Comparison of ENCODE assay signal across 15 cellular contexts in the genomic region with DNA sequence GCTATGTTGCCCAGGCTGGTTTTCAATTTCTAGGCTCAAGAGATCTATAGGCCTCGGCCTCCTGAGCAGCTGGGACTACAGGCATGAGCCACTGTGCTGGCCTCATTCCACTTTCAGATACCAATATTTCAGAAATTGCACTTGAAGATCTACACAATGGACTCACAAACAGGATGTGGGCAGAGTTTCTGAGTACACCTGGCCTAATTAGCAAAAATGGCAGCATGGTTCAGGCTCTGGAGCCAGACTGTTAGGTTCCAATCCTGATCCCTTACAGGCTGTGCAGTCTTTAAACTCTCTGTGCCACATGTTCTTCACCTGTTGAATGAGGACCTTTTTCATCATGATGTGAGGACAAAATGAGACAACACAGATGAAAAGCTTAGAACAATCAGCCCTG. TPM values are rescaled to one million over a fixed set of nuclear protein-coding genes. Genes with fewer than 3 reads are reported as not detected.
DNase-seq lines count a peak whose midpoint lies in the region; ATAC-seq and TF ChIP-seq lines count a peak whose summit lies in the region.
"Had no signal": no experiment of that assay in that cellular context is flagged by ENCODE, and none has a peak within 500 bp of the region (broad histone marks: within the 10 kb centered on the region; RNA-seq: fewer than 3 reads in every experiment).

No MANE protein-coding gene starts in this region.

- no peaks in the 10 kb centered on the region for H3K27me3 Mint-ChIP-seq in CD8-positive, alpha-beta T cell (ENCODE audit: low read depth)
- H3K27me3 Mint-ChIP-seq: stimulated activated naive CD8-positive, alpha-beta T cell treated with anti-CD3 and anti-CD28 coated beads, Interleukin-15, Interleukin-2, amounts not matched to agents 100 ng/mL and 50 ng/mL, for 24 hours had no signal

- peak overlapping the region; percentile 23 for H3K27ac Mint-ChIP-seq in CD8-positive, alpha-beta T cell
- H3K27ac Mint-ChIP-seq: stimulated activated naive CD8-positive, alpha-beta T cell treated with anti-CD3 and anti-CD28 coated beads, Interleukin-15, Interleukin-2, amounts not matched to agents 100 ng/mL and 50 ng/mL, for 24 hours had no signal

- H3K4me3 Mint-ChIP-seq in CD8-positive, alpha-beta T cell: no peak overlapping the region
- H3K4me3 Mint-ChIP-seq: stimulated activated naive CD8-positive, alpha-beta T cell treated with anti-CD3 and anti-CD28 coated beads, Interleukin-15, Interleukin-2, amounts not matched to agents 100 ng/mL and 50 ng/mL, for 24 hours had no signal

- no peak overlapping the region for H3K4me3 ChIP-seq in BLaER1 treated with 17β-estradiol and CSF1 and Interleukin-3, amounts not matched to agents 10 nM and 100 nM
- no peak overlapping the region for H3K4me3 ChIP-seq in CD8-positive, alpha-beta T cell (ENCODE audit: low read depth, low read length)
- H3K4me3 ChIP-seq: body of pancreas, uterus had no signal

- ATAC-seq in CD8-positive, alpha-beta T cell: no peak
- ATAC-seq: body of pancreas had no signal

- DNase-seq in CD8-positive, alpha-beta T cell: no peak
- peak; percentile 60 for DNase-seq in NCI-H2029 (lab: John Stamatoyannopoulos, UW)
- DNase-seq in activated effector memory CD4-positive, alpha-beta T cell treated with Interleukin-2 at 50 U/mL for 16 hours: peak; percentile 11
- no peak for DNase-seq in OCI-M2 (lab: John Stamatoyannopoulos, UW; ENCODE audit: unreplicated experiment)
- no peak for DNase-seq in MV-4-11 (lab: John Stamatoyannopoulos, UW)
- DNase-seq in GM03348 (ENCODE audit: low spot score): no peak
- DNase-seq: body of pancreas, left colon, NCI-H187, NCI-H82, uterus had no signal

- H3K9me3 Mint-ChIP-seq in CD8-positive, alpha-beta T cell: no peaks in the 10 kb centered on the region
- H3K9me3 Mint-ChIP-seq: stimulated activated naive CD8-positive, alpha-beta T cell treated with anti-CD3 and anti-CD28 coated beads, Interleukin-15, Interleukin-2, amounts not matched to agents 100 ng/mL and 50 ng/mL, for 24 hours had no signal

- H3K9ac ChIP-seq in BLaER1 treated with 17β-estradiol and CSF1 and Interleukin-3, amounts not matched to agents 10 nM and 100 nM: no peak overlapping the region
- H3K9ac ChIP-seq: parathyroid adenoma had no signal

- POLR2A ChIA-PET in CD8-positive, alpha-beta T cell (lab: Charles Lee): interaction anchor here (0.7 to 2.8 kb wide), 7 partner anchors 9 to 58 kb away, joined by 3 to 9 read pairs (median 3); no protein-coding TSS in a partner anchor

- H3K27me3 ChIP-seq in BLaER1 treated with 17β-estradiol and CSF1 and Interleukin-3, amounts not matched to agents 10 nM and 100 nM: no peaks in the 10 kb centered on the region
- H3K27me3 ChIP-seq in CD8-positive, alpha-beta T cell (ENCODE audit: insufficient read depth, low read length): no peaks in the 10 kb centered on the region
- H3K27me3 ChIP-seq: body of pancreas, uterus had no signal

- H4K20me1 ChIP-seq in BLaER1 treated with 17β-estradiol and CSF1 and Interleukin-3, amounts not matched to agents 10 nM and 100 nM: no peaks in the 10 kb centered on the region

- H3K36me3 Mint-ChIP-seq in CD8-positive, alpha-beta T cell: peaks cover 58% of the 10 kb centered on the region

- TF ChIP-seq CTCF in CD8-positive, alpha-beta T cell (IDR thresholded peaks at IDR 0.05): no peak

- H3K27ac ChIP-seq in BLaER1 treated with 17β-estradiol and CSF1 and Interleukin-3, amounts not matched to agents 10 nM and 100 nM: no peak overlapping the region
- no peak overlapping the region for H3K27ac ChIP-seq in CD8-positive, alpha-beta T cell (ENCODE audit: low read depth, low read length)
- H3K27ac ChIP-seq: body of pancreas, parathyroid adenoma, RWPE1, uterus had no signal

- no peaks in the 10 kb centered on the region for H3K36me3 ChIP-seq in BLaER1 treated with 17β-estradiol and CSF1 and Interleukin-3, amounts not matched to agents 10 nM and 100 nM
- no peaks in the 10 kb centered on the region for H3K36me3 ChIP-seq in CD8-positive, alpha-beta T cell (ENCODE audit: insufficient read depth, low read length)
- H3K36me3 ChIP-seq: uterus had no signal

- intact Hi-C loops in CD8-positive, alpha-beta T cell (cut with DNase I, micrococcal nuclease): no loop called here

- H3K9me3 ChIP-seq in BLaER1 treated with 17β-estradiol and CSF1 and Interleukin-3, amounts not matched to agents 10 nM and 100 nM (replicated peaks in 1 of 11): no peaks in the 10 kb centered on the region
- no peaks in the 10 kb centered on the region for H3K9me3 ChIP-seq in CD8-positive, alpha-beta T cell (ENCODE audit: low read length)
- H3K9me3 ChIP-seq: body of pancreas, uterus had no signal

- H3K4me2 ChIP-seq in BLaER1 treated with 17β-estradiol and CSF1 and Interleukin-3, amounts not matched to agents 10 nM and 100 nM: peak overlapping the region in 8 of 11 experiments; percentile 10 to 34 (median 22); a peak in 13 of 22 replicates

- peaks cover 24 to 71% (median 54%) of the 10 kb centered on the region in 10 experiments for H3K4me1 ChIP-seq in BLaER1 treated with 17β-estradiol and CSF1 and Interleukin-3, amounts not matched to agents 10 nM and 100 nM
- peaks cover 34% of the 10 kb centered on the region for H3K4me1 ChIP-seq in CD8-positive, alpha-beta T cell (ENCODE audit: insufficient read depth, low read length)
- H3K4me1 ChIP-seq: body of pancreas, uterus had no signal

- peaks cover 56% of the 10 kb centered on the region for H3K4me1 Mint-ChIP-seq in CD8-positive, alpha-beta T cell (ENCODE audit: low read depth)

- CTCF ChIA-PET in CD8-positive, alpha-beta T cell (lab: Charles Lee): interaction anchor here (0.7 to 5.6 kb wide), 10 partner anchors 9 to 416 kb away, joined by 3 to 29 read pairs (median 3); no protein-coding TSS in a partner anchor

RNA-seq across cellular contexts. Expression of gene RNF157, which starts 32.2 kb away (rescaled TPM):
- total RNA-seq in CD8-positive, alpha-beta T cell: 10 to 100 TPM; 22.3 to 25.5 TPM

RNA-seq across cellular contexts. Expression of gene UBALD2, which starts 57.0 kb away (rescaled TPM):
- total RNA-seq in CD8-positive, alpha-beta T cell: 100 to 1,000 TPM; 241 to 249 TPM

Comparison
In these comparisons a context has a peak if more than half of its experiments do, and no peak if none do; other contexts are left out.
1. DNase-seq: peak in NCI-H2029 (single experiment) and activated effector memory CD4-positive, alpha-beta T cell treated with Interleukin-2 at 50 U/mL for 16 hours (single experiment); none in CD8-positive, alpha-beta T cell (0 of 7), OCI-M2 (single experiment), MV-4-11 (single experiment) and GM03348 (single experiment).